9 cellular contexts compared by ENCODE assay signal in genomic region chr7:20514364-20514763, GRCh38.
A peak's percentile ranks its signal among the peaks of the same experiment; 100 is the strongest.
DNase-seq lines count a peak whose midpoint lies in the region; ATAC-seq and TF ChIP-seq lines count a peak whose summit lies in the region.
"Had no signal": no experiment of that assay in that cellular context is flagged by ENCODE, and none has a peak within 500 bp of the region (broad histone marks: within the 10 kb centered on the region; RNA-seq: fewer than 3 reads in every experiment).

No MANE protein-coding gene starts in this region.

- H3K4me1 Mint-ChIP-seq in nephron progenitor cell = peaks cover under 1% of the 10 kb centered on the region

- peaks cover 7% of the 10 kb centered on the region for H3K4me1 ChIP-seq in body of pancreas
- H3K4me1 ChIP-seq: Peyer's patch had no signal

- no peaks in the 10 kb centered on the region for H3K27me3 Mint-ChIP-seq in nephron progenitor cell (ENCODE audit: low read depth, poor library complexity)

- no peaks in the 10 kb centered on the region for H3K9me3 Mint-ChIP-seq in nephron progenitor cell

- H3K27ac Mint-ChIP-seq in nephron progenitor cell = no peak overlapping the region

- H3K27ac ChIP-seq in body of pancreas = no peak overlapping the region
- H3K27ac ChIP-seq: Peyer's patch had no signal

- H3K36me3 ChIP-seq in body of pancreas (replicated peaks in 1 of 2; ENCODE audit: insufficient read depth in 1 of 2, low read depth in 2 of 2) = no peaks in the 10 kb centered on the region
- H3K36me3 ChIP-seq: Peyer's patch had no signal

- WGBS in body of pancreas, 2 donors = 3 to 10% methylated on average over 2 of the region's 2 CpGs

- no peaks in the 10 kb centered on the region for H3K9me3 ChIP-seq in body of pancreas
- H3K9me3 ChIP-seq: Peyer's patch had no signal

- no peak overlapping the region for H3K4me3 Mint-ChIP-seq in nephron progenitor cell

- TF ChIP-seq CTCF in body of pancreas (IDR thresholded peaks at IDR 0.05) (no peak), nephron progenitor cell (IDR thresholded peaks at IDR 0.05) (no peak)

- TF ChIP-seq POLR2A in body of pancreas (IDR thresholded peaks at IDR 0.05) = no peak

- H3K27me3 ChIP-seq in body of pancreas = no peaks in the 10 kb centered on the region
- H3K27me3 ChIP-seq: Peyer's patch had no signal

- no peaks in the 10 kb centered on the region for H3K36me3 Mint-ChIP-seq in nephron progenitor cell (ENCODE audit: low read depth)

- ATAC-seq in body of pancreas = peak; percentile 30
- no peak for ATAC-seq in HG02610 (IDR thresholded peaks at IDR 0.05; ENCODE audit: unreplicated experiment)
- ATAC-seq in HG03139 (IDR thresholded peaks at IDR 0.05; ENCODE audit: unreplicated experiment) = no peak

- no peak overlapping the region for H3K4me3 ChIP-seq in body of pancreas
- H3K4me3 ChIP-seq: Peyer's patch had no signal

- intact Hi-C loops in body of pancreas (cut with DNase I) = no loop called here

- DNase-seq in GM04504 (ENCODE audit: low read depth) (peak; percentile 9), NCI-H2227 treated with DMSO at 0.1 percent for 48 hours (lab: John Stamatoyannopoulos, UW) (peak; percentile 73), body of pancreas (peak; percentile 47 to 69 (median 65)), nephron progenitor cell (peak; percentile 15), HuH-7 (ENCODE audit: low spot score) (no peak), T-helper 2 cell (no peak)
- DNase-seq: Peyer's patch had no signal

Comparison
In these comparisons a context has a peak if more than half of its experiments do, and no peak if none do; other contexts are left out.
1. DNase-seq: peak in GM04504 (single experiment), NCI-H2227 treated with DMSO at 0.1 percent for 48 hours (single experiment), body of pancreas (4 of 4) and nephron progenitor cell (single experiment); none in HuH-7 (single experiment) and T-helper 2 cell (0 of 5).